Comparison of ENCODE assay signal across 19 cellular contexts in the genomic region with DNA sequence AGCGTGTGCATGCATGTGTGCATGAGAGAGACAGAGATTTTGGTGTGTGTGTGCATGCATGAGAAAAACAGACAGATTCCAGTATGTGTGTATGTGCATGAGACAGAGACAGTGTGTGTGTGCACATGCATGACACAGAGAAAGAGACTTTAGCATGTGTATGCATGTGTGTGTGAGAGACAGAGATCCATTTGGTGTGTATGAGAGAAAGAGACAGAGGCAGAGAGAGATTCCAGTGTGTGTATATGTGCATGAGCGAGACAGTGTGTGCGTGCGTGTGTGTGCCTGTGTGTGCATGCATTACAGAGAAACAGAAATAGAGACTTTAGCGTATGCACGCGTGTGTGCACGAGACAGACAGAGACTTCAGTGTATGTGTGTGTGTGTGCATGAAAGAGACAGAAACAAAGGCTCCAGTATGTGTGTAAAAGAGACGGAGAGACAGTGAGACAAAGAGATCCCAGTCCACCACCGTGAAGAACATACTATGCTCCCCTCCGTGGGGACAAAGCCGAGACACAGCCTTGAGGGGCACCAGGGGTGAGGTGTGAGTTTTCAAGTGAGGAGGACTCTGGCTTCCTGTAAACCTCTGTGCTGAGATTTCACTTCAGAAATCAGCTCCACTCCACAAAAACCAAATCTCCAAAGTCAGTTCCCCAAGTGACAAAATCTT.
DNase-seq lines count a peak whose midpoint lies in the region; ATAC-seq and TF ChIP-seq lines count a peak whose summit lies in the region.
"Had no signal": no experiment of that assay in that cellular context is flagged by ENCODE, and none has a peak within 500 bp of the region (broad histone marks: within the 10 kb centered on the region; RNA-seq: fewer than 3 reads in every experiment).

No MANE protein-coding gene starts in this region.

- no peaks in the 10 kb centered on the region for H3K4me1 ChIP-seq in spleen
- H3K4me1 ChIP-seq in body of pancreas, result no peaks in the 10 kb centered on the region
- H3K4me1 ChIP-seq: SJCRH30 had no signal

- H3K27ac ChIP-seq in spleen (no peak overlapping the region), body of pancreas (no peak overlapping the region)
- H3K27ac ChIP-seq: C4-2B, KMS-11, SJCRH30 had no signal

- H3K4me3 Mint-ChIP-seq in stimulated activated naive CD8-positive, alpha-beta T cell treated with anti-CD3 and anti-CD28 coated beads, Interleukin-15, amount 100 ng/mL, for 72 hours, result no peak overlapping the region
- H3K4me3 Mint-ChIP-seq: CD8-positive, alpha-beta memory T cell had no signal

- TF ChIP-seq CTCF in spleen (IDR thresholded peaks at IDR 0.05 in 8 of 11, conservative IDR thresholded peaks at IDR 0.05 in 3 of 11), result no peak
- no peak for TF ChIP-seq CTCF in body of pancreas (IDR thresholded peaks at IDR 0.05)
- TF ChIP-seq CTCF in omental fat pad (IDR thresholded peaks at IDR 0.05), result no peak

- no peak for DNase-seq in stimulated activated naive CD8-positive, alpha-beta T cell treated with anti-CD3 and anti-CD28 coated beads, Interleukin-15, amount 100 ng/mL, for 72 hours
- no peak for DNase-seq in stimulated activated naive CD8-positive, alpha-beta T cell treated with anti-CD3 and anti-CD28 coated beads, Interleukin-15, Interleukin-2, amounts not matched to agents 100 U/mL and 50 U/mL, for 24 hours
- DNase-seq in medulla oblongata (ENCODE audit: extremely low spot score) (peak; percentile 48), spleen (peak; percentile 19), body of pancreas (no peak), omental fat pad (ENCODE audit: low spot score) (no peak), amniotic stem cell (lab: John Stamatoyannopoulos, UW) (no peak)
- DNase-seq: CD8-positive, alpha-beta memory T cell; DMS153; GOT3; IMR-90; NCI-H1694; NCI-H2081 treated with DMSO at 0.1 percent for 48 hours; NCI-H2171 treated with DMSO at 0.1 percent for 48 hours; NCI-H446 had no signal

- H3K27me3 ChIP-seq in spleen (replicated peaks in 1 of 7), result peaks cover 0 to 40% (median 0%) of the 10 kb centered on the region in 7 donors
- no peaks in the 10 kb centered on the region for H3K27me3 ChIP-seq in body of pancreas
- H3K27me3 ChIP-seq: SJCRH30 had no signal

- no peak overlapping the region for H3K27ac Mint-ChIP-seq in stimulated activated naive CD8-positive, alpha-beta T cell treated with anti-CD3 and anti-CD28 coated beads, Interleukin-15, amount 100 ng/mL, for 72 hours
- H3K27ac Mint-ChIP-seq: CD8-positive, alpha-beta memory T cell had no signal

- H3K9me3 Mint-ChIP-seq in stimulated activated naive CD8-positive, alpha-beta T cell treated with anti-CD3 and anti-CD28 coated beads, Interleukin-15, amount 100 ng/mL, for 72 hours, result no peaks in the 10 kb centered on the region

- WGBS in spleen, 5 donors, result 78 to 94% (median 91%) methylated on average over 12 of the region's 12 CpGs
- WGBS in body of pancreas, 2 donors, result 81 to 88% methylated on average over 12 of the region's 12 CpGs

- H3K36me3 ChIP-seq in spleen, result no peaks in the 10 kb centered on the region
- H3K36me3 ChIP-seq in body of pancreas (replicated peaks in 1 of 2; ENCODE audit: insufficient read depth in 1 of 2, low read depth in 2 of 2), result no peaks in the 10 kb centered on the region
- H3K36me3 ChIP-seq: SJCRH30 had no signal

- H3K27me3 Mint-ChIP-seq in stimulated activated naive CD8-positive, alpha-beta T cell treated with anti-CD3 and anti-CD28 coated beads, Interleukin-15, amount 100 ng/mL, for 72 hours, result no peaks in the 10 kb centered on the region
- H3K27me3 Mint-ChIP-seq: CD8-positive, alpha-beta memory T cell had no signal

- peak; percentile 37 for ATAC-seq in stimulated activated naive CD8-positive, alpha-beta T cell treated with anti-CD3 and anti-CD28 coated beads, Interleukin-15, amount 100 ng/mL, for 72 hours
- ATAC-seq in stimulated activated naive CD8-positive, alpha-beta T cell treated with anti-CD3 and anti-CD28 coated beads, Interleukin-15, Interleukin-2, amounts not matched to agents 100 U/mL and 50 U/mL, for 24 hours, result no peak
- ATAC-seq in body of pancreas, result no peak
- ATAC-seq in omental fat pad (ENCODE audit: low FRiP score), result no peak
- ATAC-seq in GM21529 (IDR thresholded peaks at IDR 0.05; ENCODE audit: unreplicated experiment), result no peak

- intact Hi-C loops in spleen (cut with DNase I; ENCODE audit: low total_unique reads) (no loop called here), body of pancreas (cut with DNase I) (no loop called here)

- H3K4me3 ChIP-seq in spleen (no peak overlapping the region), body of pancreas (no peak overlapping the region)
- H3K4me3 ChIP-seq: SJCRH30 had no signal

- H3K4me1 Mint-ChIP-seq in stimulated activated naive CD8-positive, alpha-beta T cell treated with anti-CD3 and anti-CD28 coated beads, Interleukin-15, amount 100 ng/mL, for 72 hours, result no peaks in the 10 kb centered on the region
- H3K4me1 Mint-ChIP-seq: CD8-positive, alpha-beta memory T cell had no signal

- H3K9me3 ChIP-seq in spleen, result no peaks in the 10 kb centered on the region
- H3K9me3 ChIP-seq in body of pancreas, result no peaks in the 10 kb centered on the region
- H3K9me3 ChIP-seq: SJCRH30 had no signal

- TF ChIP-seq POLR2A in spleen (IDR thresholded peaks at IDR 0.05) (no peak), body of pancreas (IDR thresholded peaks at IDR 0.05) (no peak)

Comparison
In these comparisons a context has a peak if more than half of its experiments do, and no peak if none do; other contexts are left out.
1. DNase-seq: peak in medulla oblongata (single experiment) and spleen (single experiment); none in stimulated activated naive CD8-positive, alpha-beta T cell treated with anti-CD3 and anti-CD28 coated beads, Interleukin-15, amount 100 ng/mL, for 72 hours (0 of 2), stimulated activated naive CD8-positive, alpha-beta T cell treated with anti-CD3 and anti-CD28 coated beads, Interleukin-15, Interleukin-2, amounts not matched to agents 100 U/mL and 50 U/mL, for 24 hours (single experiment), body of pancreas (0 of 4), omental fat pad (single experiment) and amniotic stem cell (single experiment).